Comparison of ENCODE assay signal across 8 cellular contexts in genomic region chr5:71932649-71933338, GRCh38.
A peak's percentile ranks its signal among the peaks of the same experiment; 100 is the strongest.
DNase-seq lines count a peak whose midpoint lies in the region; ATAC-seq and TF ChIP-seq lines count a peak whose summit lies in the region.

No MANE protein-coding gene starts in this region.

- peak overlapping the region; percentile 30 for H3K27ac ChIP-seq in temporal lobe (ENCODE audit: low read depth, low read length)

- in situ Hi-C loops in astrocyte of the spinal cord (cut with HindIII; ENCODE audit: low sequenced_read_pairs) = no loop called here

- no peak overlapping the region for H3K4me3 ChIP-seq in astrocyte of the spinal cord (ENCODE audit: low read depth, low read length)

- no peak for TF ChIP-seq CTCF in astrocyte of the spinal cord (IDR thresholded peaks at IDR 0.05; ENCODE audit: low read depth, low read length)

- peak; percentile 36 for DNase-seq in NCI-H2196 (lab: John Stamatoyannopoulos, UW; ENCODE audit: unreplicated experiment)
- no peak for DNase-seq in NCI-H2196 treated with DMSO at 0.1 percent for 48 hours (lab: John Stamatoyannopoulos, UW; ENCODE audit: unreplicated experiment)
- peak; percentile 79 for DNase-seq in astrocyte of the spinal cord (ENCODE audit: low read depth, low spot score)
- DNase-seq in iris pigment epithelial cell (ENCODE audit: low read depth) = peak; percentile 61
- DNase-seq in stimulated activated CD4-positive, alpha-beta T cell treated with anti-CD3 and anti-CD28 coated beads, Interleukin-4, amount 100 ng/mL, for 1 hour = no peak

- no peak for ATAC-seq in GM18907 (IDR thresholded peaks at IDR 0.05; ENCODE audit: unreplicated experiment)
- ATAC-seq in GM19395 (IDR thresholded peaks at IDR 0.05; ENCODE audit: unreplicated experiment) = no peak

Comparison
In these comparisons a context has a peak if more than half of its experiments do, and no peak if none do; other contexts are left out.
1. DNase-seq: peak in NCI-H2196 (single experiment), astrocyte of the spinal cord (single experiment) and iris pigment epithelial cell (single experiment); none in NCI-H2196 treated with DMSO at 0.1 percent for 48 hours (single experiment) and stimulated activated CD4-positive, alpha-beta T cell treated with anti-CD3 and anti-CD28 coated beads, Interleukin-4, amount 100 ng/mL, for 1 hour (single experiment).